13 cellular contexts compared by ENCODE assay signal in the genomic region with DNA sequence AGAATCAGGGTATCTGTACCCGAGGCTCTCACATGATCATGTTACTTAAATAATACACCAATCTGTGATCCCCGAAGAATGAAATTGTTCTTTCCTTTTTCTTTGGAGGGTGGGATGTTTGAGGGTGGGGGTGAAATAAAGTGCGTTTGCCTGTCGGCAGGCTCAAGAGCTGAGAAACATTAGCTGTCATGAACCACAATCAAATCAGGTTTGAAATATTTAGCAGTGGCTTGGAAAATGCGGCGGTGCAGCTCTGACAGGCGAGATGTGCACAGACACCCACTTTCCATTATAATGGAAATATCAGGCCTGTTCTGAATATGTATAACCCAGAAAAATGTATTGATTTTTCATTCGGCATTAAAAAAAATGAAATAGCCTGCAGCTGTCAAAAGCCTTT.
A peak's percentile ranks its signal among the peaks of the same experiment; 100 is the strongest.
DNase-seq lines count a peak whose midpoint lies in the region; ATAC-seq and TF ChIP-seq lines count a peak whose summit lies in the region.
"Had no signal": no experiment of that assay in that cellular context is flagged by ENCODE, and none has a peak within 500 bp of the region (broad histone marks: within the 10 kb centered on the region; RNA-seq: fewer than 3 reads in every experiment).

No MANE protein-coding gene starts in this region.

- DNase-seq in HAP-1 (ENCODE audit: low spot score in 2 of 2), result peak; percentile 60 to 73
- DNase-seq in caudate nucleus (lab: John Stamatoyannopoulos, UW), result peak in 37 of 61 donors; percentile 7 to 90 (median 40)
- DNase-seq in putamen (ENCODE audit: low spot score), result peak; percentile 80
- no peak for DNase-seq in mesendoderm
- DNase-seq in effector CD8-positive, alpha-beta T cell (lab: John Stamatoyannopoulos, UW), result no peak
- DNase-seq: ACHN; BE2C; Caco-2; CD4-positive, alpha-beta T cell had no signal

- no peaks in the 10 kb centered on the region for H3K9me2 ChIP-seq in neural cell (ENCODE audit: insufficient read depth, low read length)

- no peaks in the 10 kb centered on the region for H3K79me1 ChIP-seq in mesendoderm (ENCODE audit: low read length)

- no peak overlapping the region for H2BK5ac ChIP-seq in mesendoderm (ENCODE audit: low read length)

- no peak overlapping the region for H2BK15ac ChIP-seq in mesendoderm (replicated peaks; ENCODE audit: low read depth)

- in situ Hi-C loops in HAP-1 (cut with MboI; ENCODE audit: low sequenced_read_pairs), result loop anchor here (10.0 kb wide), 1 partner anchor 360 kb away; no protein-coding TSS in a partner anchor

- no peak overlapping the region for H2AFZ ChIP-seq in neural cell (ENCODE audit: low read depth, low read length)
- H2AFZ ChIP-seq: GM23338 had no signal

- no peaks in the 10 kb centered on the region for H3K27me3 ChIP-seq in HAP-1 (ENCODE audit: low read depth)
- no peaks in the 10 kb centered on the region for H3K27me3 ChIP-seq in neural cell (ENCODE audit: insufficient read depth, low read depth, low read length)
- H3K27me3 ChIP-seq in mesendoderm (ENCODE audit: insufficient read depth, low read length, poor library complexity), result no peaks in the 10 kb centered on the region
- H3K27me3 ChIP-seq: BE2C had no signal

- no peak overlapping the region for H2AK5ac ChIP-seq in mesendoderm (ENCODE audit: low read length)

- H3K79me2 ChIP-seq in neural cell (replicated peaks; ENCODE audit: insufficient read depth, low read length), result peaks cover 62% of the 10 kb centered on the region
- H3K79me2 ChIP-seq in mesendoderm (ENCODE audit: control insufficient read depth, insufficient read depth, low read length), result no peaks in the 10 kb centered on the region

- H3F3A ChIP-seq in neural cell (ENCODE audit: insufficient read depth, low read length, poor library complexity, severe bottlenecking), result peaks cover 25% of the 10 kb centered on the region

- no peak overlapping the region for H2BK120ac ChIP-seq in mesendoderm (ENCODE audit: low read depth, low read length)

- no peaks in the 10 kb centered on the region for H4K20me1 ChIP-seq in neural cell (ENCODE audit: insufficient read depth)

- H3K36me3 ChIP-seq in HAP-1 (replicated peaks) (peaks cover 7% of the 10 kb centered on the region; the same call in 1 of the 2 replicates), neural cell (ENCODE audit: insufficient read depth, low read length) (no peaks in the 10 kb centered on the region), mesendoderm (ENCODE audit: control insufficient read depth, insufficient read depth, low read length) (no peaks in the 10 kb centered on the region)

- H3K4me3 ChIP-seq in HAP-1 (no peak overlapping the region), neural cell (ENCODE audit: low read length) (peak overlapping the region; percentile 46), mesendoderm (ENCODE audit: low read length) (no peak overlapping the region)
- H3K4me3 ChIP-seq: GM23338 had no signal

- no peak overlapping the region for H3K56ac ChIP-seq in mesendoderm (ENCODE audit: low read length)

- TF ChIP-seq RAD21 in neural cell (conservative IDR thresholded peaks at IDR 0.05), result no peak

- peak overlapping the region; percentile 13 for H3K4me2 ChIP-seq in neural cell (ENCODE audit: low read length)
- no peak overlapping the region for H3K4me2 ChIP-seq in mesendoderm (ENCODE audit: low read length)
- H3K4me2 ChIP-seq: GM23338 had no signal

- no peak overlapping the region for H4K8ac ChIP-seq in mesendoderm (ENCODE audit: low read depth, low read length)

- H4K5ac ChIP-seq in mesendoderm (ENCODE audit: low read length), result no peak overlapping the region

- TF ChIP-seq EP300 in neural cell (conservative IDR thresholded peaks at IDR 0.05; ENCODE audit: poor library complexity, severe bottlenecking), result peak; percentile 68

- H3K27ac ChIP-seq in caudate nucleus (ENCODE audit: low read depth, low read length) (no peak overlapping the region), neural cell (ENCODE audit: low read length) (peak overlapping the region; percentile 97), mesendoderm (ENCODE audit: low read depth, low read length) (no peak overlapping the region)

- peaks cover 38% of the 10 kb centered on the region for H3K4me1 ChIP-seq in HAP-1
- no peaks in the 10 kb centered on the region for H3K4me1 ChIP-seq in mesendoderm (ENCODE audit: control insufficient read depth, low read depth, low read length)

- no CpG with 5 or more reads among the region's 8 CpGs for WGBS in mesendoderm (ENCODE audit: extremely low coverage, insufficient coverage, low lambda C conversion rate)

- H3K23ac ChIP-seq in mesendoderm (ENCODE audit: low read length), result no peak overlapping the region

- H3K4ac ChIP-seq in mesendoderm (ENCODE audit: low read depth, low read length), result no peak overlapping the region

- ATAC-seq in GM19467 (IDR thresholded peaks at IDR 0.05; ENCODE audit: unreplicated experiment), result no peak
- ATAC-seq: GM23338, HCT116 had no signal

- H3K18ac ChIP-seq in mesendoderm (ENCODE audit: low read length), result no peak overlapping the region

- H3K9ac ChIP-seq in neural cell (ENCODE audit: low read length) (peak overlapping the region; percentile 72), mesendoderm (ENCODE audit: low read length) (no peak overlapping the region)

- H3K9me3 ChIP-seq in HAP-1 (no peaks in the 10 kb centered on the region), neural cell (ENCODE audit: low read length) (no peaks in the 10 kb centered on the region)
- H3K9me3 ChIP-seq: BE2C, Caco-2 had no signal

- no peak for TF ChIP-seq CTCF in neural cell (IDR thresholded peaks at IDR 0.05; ENCODE audit: poor library complexity, severe bottlenecking)

TF ChIP-seq in neural cell, 6 proteins besides CTCF, POLR2A, EP300 and RAD21:
- TF ChIP-seq POLR2AphosphoS5 (IDR thresholded peaks at IDR 0.05) (peak; percentile 44), SMC3 (conservative IDR thresholded peaks at IDR 0.05; ENCODE audit: poor library complexity) (no peak), MXI1 (conservative IDR thresholded peaks at IDR 0.05; ENCODE audit: poor library complexity, severe bottlenecking) (no peak), TAF1 (IDR thresholded peaks at IDR 0.05; ENCODE audit: low read depth) (no peak), EZH2 (IDR thresholded peaks at IDR 0.05; ENCODE audit: borderline replicate concordance, insufficient read depth, low read length, poor library complexity, severe bottlenecking) (no peak)
- TF ChIP-seq, protein P1, sequence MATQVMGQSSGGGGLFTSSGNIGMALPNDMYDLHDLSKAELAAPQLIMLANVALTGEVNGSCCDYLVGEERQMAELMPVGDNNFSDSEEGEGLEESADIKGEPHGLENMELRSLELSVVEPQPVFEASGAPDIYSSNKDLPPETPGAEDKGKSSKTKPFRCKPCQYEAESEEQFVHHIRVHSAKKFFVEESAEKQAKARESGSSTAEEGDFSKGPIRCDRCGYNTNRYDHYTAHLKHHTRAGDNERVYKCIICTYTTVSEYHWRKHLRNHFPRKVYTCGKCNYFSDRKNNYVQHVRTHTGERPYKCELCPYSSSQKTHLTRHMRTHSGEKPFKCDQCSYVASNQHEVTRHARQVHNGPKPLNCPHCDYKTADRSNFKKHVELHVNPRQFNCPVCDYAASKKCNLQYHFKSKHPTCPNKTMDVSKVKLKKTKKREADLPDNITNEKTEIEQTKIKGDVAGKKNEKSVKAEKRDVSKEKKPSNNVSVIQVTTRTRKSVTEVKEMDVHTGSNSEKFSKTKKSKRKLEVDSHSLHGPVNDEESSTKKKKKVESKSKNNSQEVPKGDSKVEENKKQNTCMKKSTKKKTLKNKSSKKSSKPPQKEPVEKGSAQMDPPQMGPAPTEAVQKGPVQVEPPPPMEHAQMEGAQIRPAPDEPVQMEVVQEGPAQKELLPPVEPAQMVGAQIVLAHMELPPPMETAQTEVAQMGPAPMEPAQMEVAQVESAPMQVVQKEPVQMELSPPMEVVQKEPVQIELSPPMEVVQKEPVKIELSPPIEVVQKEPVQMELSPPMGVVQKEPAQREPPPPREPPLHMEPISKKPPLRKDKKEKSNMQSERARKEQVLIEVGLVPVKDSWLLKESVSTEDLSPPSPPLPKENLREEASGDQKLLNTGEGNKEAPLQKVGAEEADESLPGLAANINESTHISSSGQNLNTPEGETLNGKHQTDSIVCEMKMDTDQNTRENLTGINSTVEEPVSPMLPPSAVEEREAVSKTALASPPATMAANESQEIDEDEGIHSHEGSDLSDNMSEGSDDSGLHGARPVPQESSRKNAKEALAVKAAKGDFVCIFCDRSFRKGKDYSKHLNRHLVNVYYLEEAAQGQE (IDR thresholded peaks at IDR 0.05; ENCODE audit: borderline replicate concordance), result peak; percentile 50

Comparison
In these comparisons a context has a peak if more than half of its experiments do, and no peak if none do; other contexts are left out.
1. DNase-seq: peak in HAP-1 (2 of 2), caudate nucleus (37 of 61) and putamen (single experiment); none in mesendoderm (single experiment) and effector CD8-positive, alpha-beta T cell (single experiment).